In genomic region chr7:131466735-131467365, GRCh38 we compare ENCODE assay signal across 20 cellular contexts.
DNase-seq lines count a peak whose midpoint lies in the region; ATAC-seq, FAIRE-seq and TF ChIP-seq lines count a peak whose summit lies in the region.
"Had no signal": no experiment of that assay in that cellular context is flagged by ENCODE, and none has a peak within 500 bp of the region (broad histone marks: within the 10 kb centered on the region; RNA-seq: fewer than 3 reads in every experiment).

No MANE protein-coding gene starts in this region.

- DNase-seq in HepG2 (ENCODE audit: low spot score), result no peak
- no peak for DNase-seq in right lobe of liver
- DNase-seq in HAP-1 (ENCODE audit: low spot score in 2 of 2), result peak; percentile 60 to 82
- peak; percentile 52 for DNase-seq in NCI-H82 treated with DMSO at 0.1 percent for 48 hours (lab: John Stamatoyannopoulos, UW; ENCODE audit: unreplicated experiment)
- DNase-seq in anterior cingulate cortex (lab: John Stamatoyannopoulos, UW), result no peak
- DNase-seq in posterior vena cava (ENCODE audit: low spot score), result no peak
- DNase-seq: ACHN; BE2C; C1 segment of cervical spinal cord; CD4-positive, CD25-positive, alpha-beta regulatory T cell; CD8-positive, alpha-beta memory T cell; COR-L47; DMS79 treated with DMSO at 0.1 percent for 48 hours; HCEC 1CT; IMR-90 had no signal

- POLR2A ChIA-PET in HepG2 (lab: Yijun Ruan, JAX), result no interaction called here

- CTCF ChIA-PET in HepG2 (lab: Yijun Ruan, JAX; ENCODE audit: low intra/inter-chr PET ratio, low total read pairs), result no interaction called here

- no peak overlapping the region for H2AFZ ChIP-seq in HepG2 (ENCODE audit: low read length)

- H3K4me3 ChIP-seq in HepG2 (replicated peaks in 1 of 3; ENCODE audit: insufficient read depth in 1 of 3, low read depth in 2 of 3, low read length in 3 of 3), result no peak overlapping the region
- H3K4me3 ChIP-seq in right lobe of liver, result no peak overlapping the region
- no peak overlapping the region for H3K4me3 ChIP-seq in HAP-1
- H3K4me3 ChIP-seq: K562 had no signal

- H4K20me1 ChIP-seq in HepG2 (ENCODE audit: insufficient read depth, low read length), result no peaks in the 10 kb centered on the region

- no peak for TF ChIP-seq CTCF in HepG2 (CRISPR knock-in tag; IDR thresholded peaks at IDR 0.05)
- no peak for TF ChIP-seq CTCF in right lobe of liver (IDR thresholded peaks at IDR 0.05)

- no peak for TF ChIP-seq EP300 in HepG2 (IDR thresholded peaks at IDR 0.05; ENCODE audit: low read depth in 2 of 2, low read length in 2 of 2)
- TF ChIP-seq EP300 in HepG2 (CRISPR knock-in tag; IDR thresholded peaks at IDR 0.05; ENCODE audit: borderline replicate concordance), result no peak

- 96% methylated on average over 12 of the region's 12 CpGs for WGBS in HepG2 (ENCODE audit: low lambda C conversion rate)
- 89% methylated on average over 12 of the region's 12 CpGs for WGBS in right lobe of liver (ENCODE audit: insufficient coverage, low coverage, low lambda C conversion rate, missing lambda C conversion rate)

- TF ChIP-seq RAD21 in HepG2 (CRISPR knock-in tag; IDR thresholded peaks at IDR 0.05), result no peak

- in situ Hi-C loops in HepG2 (cut with HindIII; ENCODE audit: extremely low pct_ligation_motif_present, low pct_unique_long_range_greater_than_20kb) (no loop called here), HAP-1 (cut with MboI; ENCODE audit: low sequenced_read_pairs) (no loop called here)

- H3K27ac ChIP-seq in HepG2 (ENCODE audit: extremely low read length, insufficient read depth, low read length), result no peak overlapping the region
- H3K27ac ChIP-seq in right lobe of liver, result no peak overlapping the region
- H3K27ac ChIP-seq: HL-60 had no signal

- no peak for FAIRE-seq in HepG2 (lab: Jason Lieb, UNC)
- FAIRE-seq: GM12891, GM19239, K562 had no signal

- intact Hi-C loops in HepG2 (cut with micrococcal nuclease; ENCODE audit: unreplicated experiment) (no loop called here), right lobe of liver (cut with DNase I) (no loop called here), posterior vena cava (cut with DNase I) (no loop called here)

- no peak overlapping the region for H3K4me2 ChIP-seq in HepG2 (ENCODE audit: low read depth, low read length)

- peaks cover 15 to 58% of the 10 kb centered on the region in 2 experiments for H3K36me3 ChIP-seq in HepG2 (replicated peaks in 1 of 2; ENCODE audit: control insufficient read depth in 1 of 2, insufficient read depth in 2 of 2, low read length in 2 of 2)
- peaks cover 0 to 30% (median 14%) of the 10 kb centered on the region in 4 donors for H3K36me3 ChIP-seq in right lobe of liver
- H3K36me3 ChIP-seq in HAP-1 (replicated peaks), result peaks cover 29% of the 10 kb centered on the region

- TF ChIP-seq POLR2A in HepG2 (IDR thresholded peaks at IDR 0.05; ENCODE audit: insufficient read depth in 1 of 2, low read depth in 2 of 2, low read length in 2 of 2) (no peak), right lobe of liver (IDR thresholded peaks at IDR 0.05) (no peak)

- H3K27me3 ChIP-seq in HepG2 (ENCODE audit: control insufficient read depth in 1 of 2, insufficient read depth in 2 of 2, low read length in 2 of 2) (no peaks in the 10 kb centered on the region), right lobe of liver (no peaks in the 10 kb centered on the region), HAP-1 (ENCODE audit: low read depth) (no peaks in the 10 kb centered on the region)
- H3K27me3 ChIP-seq: BE2C had no signal

- no peak for ATAC-seq in HepG2
- ATAC-seq in right lobe of liver, result no peak
- no peak for ATAC-seq in HG03159 (IDR thresholded peaks at IDR 0.05; ENCODE audit: unreplicated experiment)
- ATAC-seq: K562 had no signal

- H3K4me1 ChIP-seq in HepG2 (ENCODE audit: insufficient read depth, low read length) (no peaks in the 10 kb centered on the region), right lobe of liver (peaks cover 0 to 9% (median under 1%) of the 10 kb centered on the region in 4 donors), HAP-1 (peaks cover 10% of the 10 kb centered on the region)
- H3K4me1 ChIP-seq: BE2C had no signal

- no peak overlapping the region for H3K9ac ChIP-seq in HepG2 (ENCODE audit: insufficient read depth, low read depth, low read length)

- no TSS peak for BruUV-seq in HepG2 (replicated peaks; lab: Mats Ljungman, UMichigan)

- no peaks in the 10 kb centered on the region for H3K79me2 ChIP-seq in HepG2 (ENCODE audit: insufficient read depth, low read length)

- H3K9me3 ChIP-seq in HepG2 (ENCODE audit: low read length) (no peaks in the 10 kb centered on the region), right lobe of liver (no peaks in the 10 kb centered on the region), HAP-1 (no peaks in the 10 kb centered on the region)
- H3K9me3 ChIP-seq: BE2C had no signal

TF ChIP-seq in HepG2, 621 proteins besides CTCF, POLR2A, EP300 and RAD21:
- TF ChIP-seq HNRNPLL (IDR thresholded peaks at IDR 0.05; ENCODE audit: low read depth, low read length, poor library complexity, severe bottlenecking) (peak; percentile 17), FOXO1 (CRISPR knock-in tag; IDR thresholded peaks at IDR 0.05) (no peak), HNRNPUL1 (IDR thresholded peaks at IDR 0.05; ENCODE audit: low read depth, low read length) (no peak)

Comparison
In these comparisons a context has a peak if more than half of its experiments do, and no peak if none do; other contexts are left out.
1. DNase-seq: peak in HAP-1 (2 of 2) and NCI-H82 treated with DMSO at 0.1 percent for 48 hours (single experiment); none in HepG2 (single experiment), right lobe of liver (0 of 3), anterior cingulate cortex (0 of 58) and posterior vena cava (single experiment).